In genomic region chr11:798093-798713, GRCh38 we compare ENCODE assay signal across 8 cellular contexts. TPM values are rescaled to one million over a fixed set of nuclear protein-coding genes. Genes with fewer than 3 reads are reported as not detected.
A peak's percentile ranks its signal among the peaks of the same experiment; 100 is the strongest.
DNase-seq lines count a peak whose midpoint lies in the region; ATAC-seq, FAIRE-seq and TF ChIP-seq lines count a peak whose summit lies in the region.

TSS of gene SLC25A22 (minus strand) at chr11:798281. CDS start at chr11:795006, 3,275 bp downstream.

- peaks cover 14% of the 10 kb centered on the region for H3K4me1 ChIP-seq in endothelial cell of umbilical vein (ENCODE audit: control insufficient read depth, extremely low read depth, insufficient read depth, low read length)

- H3K27me3 ChIP-seq in endothelial cell of umbilical vein (ENCODE audit: control insufficient read depth in 2 of 2, insufficient read depth in 2 of 2, low read length in 2 of 2): no peaks in the 10 kb centered on the region

- peak within 1 kb of the TSS; percentile 56 for H2AFZ ChIP-seq in endothelial cell of umbilical vein (ENCODE audit: low read depth, low read length)

- CTCF ChIA-PET in endothelial cell of umbilical vein (lab: Charles Lee): interaction anchor here (1.3 to 2.1 kb wide), 2 partner anchors 11 to 12 kb away, joined by 6 to 9 read pairs; partner anchors contain the start of gene RPLP2

- peaks cover 0 to 20% of the 10 kb centered on the region in 2 experiments for H3K36me3 ChIP-seq in endothelial cell of umbilical vein (ENCODE audit: control insufficient read depth in 2 of 2, extremely low read depth in 1 of 2, insufficient read depth in 2 of 2, low read length in 2 of 2)

- peak within 1 kb of the TSS; percentile 62 for H3K4me2 ChIP-seq in endothelial cell of umbilical vein (ENCODE audit: insufficient read depth, low read length)

- no peak for TF ChIP-seq POLR2A in endothelial cell of umbilical vein (IDR thresholded peaks at IDR 0.05; ENCODE audit: low read depth, low read length)

- peak; percentile 71 to 77 for TF ChIP-seq CTCF in endothelial cell of umbilical vein (IDR thresholded peaks at IDR 0.05; ENCODE audit: extremely low read depth in 1 of 2, insufficient read depth in 1 of 2, low read depth in 1 of 2, low read length in 2 of 2)

- dilution Hi-C loops in endothelial cell of umbilical vein (cut with MboI; ENCODE audit: extremely low pct_ligation_motif_present, low sequenced_read_pairs): no loop called here

- H3K4me3 ChIP-seq in endothelial cell of umbilical vein (replicated peaks in 1 of 3; ENCODE audit: insufficient read depth in 1 of 3, low read depth in 1 of 3, low read length in 3 of 3): peak within 1 kb of the TSS; percentile 57 to 66 (median 64)

- no TSS peak for BruUV-seq in endothelial cell of umbilical vein (replicated peaks; lab: Mats Ljungman, UMichigan)

- H3K9me1 ChIP-seq in endothelial cell of umbilical vein (replicated peaks; ENCODE audit: control insufficient read depth, extremely low read depth, insufficient read depth, low read length): no peaks in the 10 kb centered on the region

- H3K9me3 ChIP-seq in endothelial cell of umbilical vein (replicated peaks; ENCODE audit: control insufficient read depth, insufficient read depth, low read length): no peaks in the 10 kb centered on the region

- no peaks in the 10 kb centered on the region for H4K20me1 ChIP-seq in endothelial cell of umbilical vein (replicated peaks; ENCODE audit: control insufficient read depth, extremely low read depth, insufficient read depth, low read length)

- DNase-seq in C1 segment of cervical spinal cord (lab: John Stamatoyannopoulos, UW) (peak in 12 of 14 donors; percentile 44 to 84 (median 70)), NOMO-1 treated with dmso at 0.1 percent for 144 hours (lab: John Stamatoyannopoulos, UW; ENCODE audit: unreplicated experiment) (peak; percentile 67), endothelial cell of umbilical vein (ENCODE audit: low read depth, low spot score) (peak; percentile 71), middle frontal gyrus (ENCODE audit: extremely low spot score, low spot score) (peak; percentile 72)
- peak; percentile 87 for DNase-seq in activated CD8-positive, alpha-beta memory T cell treated with anti-CD3 and anti-CD28 coated beads, Interleukin-2, amount 50 U/mL, for 4 hours
- DNase-seq in stimulated activated CD8-positive, alpha-beta memory T cell treated with anti-CD3 and anti-CD28 coated beads, Interleukin-4, amount 100 ng/mL, for 1 hour (ENCODE audit: low read depth in 2 of 2, low spot score in 1 of 2): peak; percentile 61 to 69

- POLR2A ChIA-PET in endothelial cell of umbilical vein (lab: Charles Lee): interaction anchor here (0.7 kb wide), 1 partner anchor 198 kb away, joined by 3 read pairs; no protein-coding TSS in a partner anchor

- ATAC-seq in GM19324 (IDR thresholded peaks at IDR 0.05; ENCODE audit: low FRiP score, unreplicated experiment): peak; percentile 65
- peak; percentile 50 for ATAC-seq in HG03460 (IDR thresholded peaks at IDR 0.05; ENCODE audit: unreplicated experiment)

- H3K79me2 ChIP-seq in endothelial cell of umbilical vein (ENCODE audit: control insufficient read depth, insufficient read depth, low read length): peaks cover 11% of the 10 kb centered on the region

- intact Hi-C loops in endothelial cell of umbilical vein (cut with micrococcal nuclease): no loop called here

- peak within 1 kb of the TSS; percentile 45 for H3K9ac ChIP-seq in endothelial cell of umbilical vein (replicated peaks; ENCODE audit: extremely low read depth, insufficient read depth, low read length)

- FAIRE-seq in endothelial cell of umbilical vein (lab: Jason Lieb, UNC): no peak

- H3K27ac ChIP-seq in endothelial cell of umbilical vein (ENCODE audit: insufficient read depth, low read depth, low read length): peak within 1 kb of the TSS; percentile 32

TF ChIP-seq in endothelial cell of umbilical vein, 7 proteins besides CTCF, POLR2A, EP300 and RAD21:
- TF ChIP-seq MYC (IDR thresholded peaks at IDR 0.05; ENCODE audit: low read depth, low read length) (no peak), POLR2AphosphoS5 (IDR thresholded peaks at IDR 0.05; ENCODE audit: insufficient read depth, low read depth, low read length) (peak; percentile 79)

RNA-seq across cellular contexts. Expression of gene SLC25A22, which starts in this region (rescaled TPM):
- total RNA-seq in endothelial cell of umbilical vein: 24.9 and 29.3 TPM in 2 replicates
- 24.5 and 27.4 TPM in 2 replicates for polyA plus RNA-seq in endothelial cell of umbilical vein
- polyA plus RNA-seq in endothelial cell of umbilical vein (2011; cell fraction: cytosol; rRNA removed): 19.3 and 28.7 TPM in 2 replicates
- 50.4 and 51.6 TPM in 2 replicates for polyA plus RNA-seq in endothelial cell of umbilical vein (2011; cell fraction: nucleus; rRNA removed)
- 18.6 and 26.3 TPM in 2 replicates for polyA plus RNA-seq in endothelial cell of umbilical vein (2012)
- 15.4 and 17.1 TPM in 2 replicates for polyA minus RNA-seq in endothelial cell of umbilical vein
- 16.0 TPM for polyA minus RNA-seq in endothelial cell of umbilical vein (2011; cell fraction: cytosol; rRNA and poly(A)+ RNA removed)
- polyA minus RNA-seq in endothelial cell of umbilical vein (2011; cell fraction: nucleus; rRNA and poly(A)+ RNA removed): 11.9 and 13.3 TPM in 2 replicates

Comparison
In these comparisons a context has a peak if more than half of its experiments do, and no peak if none do; other contexts are left out.
1. Peak in every context shown above with its lines: DNase-seq, ATAC-seq, H3K4me3 ChIP-seq and H3K27ac ChIP-seq.